In genomic region chr20:29443206-29443781, GRCh38 we compare ENCODE assay signal across 8 cellular contexts.
DNase-seq lines count a peak whose midpoint lies in the region; ATAC-seq and TF ChIP-seq lines count a peak whose summit lies in the region.
"Not testable (repeated sequence)": the region's sequence is repeated elsewhere in the genome, so short reads cannot be mapped to it uniquely, and the experiment has no call there.

No MANE protein-coding gene starts in this region.

- not testable (repeated sequence) for H3K4me1 Mint-ChIP-seq in naive B cell; type B pancreatic cell (ENCODE audit: unreplicated experiment)

- peak overlapping the region in 1 of 8 donors; percentile 87 for H3K4me3 Mint-ChIP-seq in naive B cell
- not testable (repeated sequence) for H3K4me3 Mint-ChIP-seq in type B pancreatic cell

- DNase-seq in DMS53 (lab: John Stamatoyannopoulos, UW) (peak; percentile 37), NCI-H2029 treated with DMSO at 0.1 percent for 48 hours (lab: John Stamatoyannopoulos, UW) (peak; percentile 20), RPMI8226 (peak; percentile 73), amniotic stem cell (lab: John Stamatoyannopoulos, UW) (peak; percentile 1), foreskin fibroblast (peak; percentile 9 to 66), naive B cell (peak; percentile 39)
- not testable (repeated sequence) for DNase-seq in type B pancreatic cell (ENCODE audit: extremely low spot score, unreplicated experiment)

- peak; percentile 25 for ATAC-seq in HG02759 (IDR thresholded peaks at IDR 0.05; ENCODE audit: unreplicated experiment)
- not testable (repeated sequence) for ATAC-seq in naive B cell (ENCODE audit: low read depth in 2 of 2)

- peak overlapping the region in 1 of 2 donors; percentile 33 for H3K4me3 ChIP-seq in foreskin fibroblast (ENCODE audit: low read depth in 1 of 2, low read length in 2 of 2)

- H3K36me3 Mint-ChIP-seq in naive B cell, type B pancreatic cell: not testable (repeated sequence)

- peak; percentile 47 for TF ChIP-seq CTCF in foreskin fibroblast (IDR thresholded peaks at IDR 0.05; ENCODE audit: low read depth, low read length)
- peak; percentile 66 for TF ChIP-seq CTCF in type B pancreatic cell (conservative IDR thresholded peaks at IDR 0.05)

- not testable (repeated sequence) for H3K27me3 Mint-ChIP-seq in naive B cell, type B pancreatic cell

- H3K9me3 Mint-ChIP-seq in naive B cell, result peaks cover 0 to 11% (median 0%) of the 10 kb centered on the region in 7 donors
- H3K9me3 Mint-ChIP-seq in type B pancreatic cell, result not testable (repeated sequence)

- peak overlapping the region in 1 of 6 donors; percentile 47 for H3K27ac Mint-ChIP-seq in naive B cell
- H3K27ac Mint-ChIP-seq in type B pancreatic cell, result not testable (repeated sequence)
